ENCODE assay signal across 19 cellular contexts in the genomic region with DNA sequence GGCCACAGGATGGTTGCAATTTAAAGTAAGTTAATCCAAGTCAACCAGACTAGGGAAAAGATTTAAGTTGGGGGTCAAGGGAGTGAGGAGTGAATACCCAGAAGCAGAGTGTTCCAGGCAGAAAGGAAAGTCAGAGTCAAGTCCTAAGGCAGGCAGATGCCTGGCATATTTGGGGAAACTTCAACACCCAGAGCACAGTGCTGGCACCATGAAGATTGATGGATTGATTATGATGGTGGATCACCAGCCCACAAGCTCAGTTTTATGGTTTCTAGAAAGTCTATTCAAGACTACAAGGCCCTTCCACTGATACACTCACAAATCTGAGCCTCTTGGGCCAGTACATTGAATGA.
"Had no signal": no experiment of that assay in that cellular context is flagged by ENCODE, and none has a peak within 500 bp of the region (broad histone marks: within the 10 kb centered on the region; RNA-seq: fewer than 3 reads in every experiment).

No MANE protein-coding gene starts in this region.

- H3K27ac ChIP-seq: breast epithelium, hepatocyte, testis, transverse colon, WERI-Rb-1 had no signal

- ATAC-seq: activated CD8-positive, alpha-beta memory T cell treated with anti-CD3 and anti-CD28 coated beads, Interleukin-2, amount 10 ng/mL, durations not matched to agents 7 days and 5 days; activated naive CD8-positive, alpha-beta T cell treated with anti-CD3 and anti-CD28 coated beads, Interleukin-2, amount 50 U/mL, for 24 hours; esophagus mucosa; mucosa of descending colon; right cardiac atrium had no signal

- H3K4me3 ChIP-seq: breast epithelium, hepatocyte, lung, mucosa of descending colon, testis, transverse colon had no signal

- H3K79me2 ChIP-seq: hepatocyte had no signal

- H2AFZ ChIP-seq: hepatocyte had no signal

- H3K36me3 ChIP-seq: breast epithelium, transverse colon, WERI-Rb-1 had no signal

- H3K4me2 ChIP-seq: hepatocyte had no signal

- DNase-seq: activated CD4-positive, alpha-beta memory T cell treated with anti-CD3 and anti-CD28 coated beads, Interleukin-2, amount 10 ng/mL, durations not matched to agents 7 days and 5 days; activated CD4-positive, alpha-beta T cell treated with anti-CD3 and anti-CD28 coated beads, Interleukin-2, amount 10 ng/mL, durations not matched to agents 24 days and 14 days; activated CD4-positive, CD25-positive, alpha-beta regulatory T cell treated with anti-CD3 and anti-CD28 coated beads, Interleukin-2, amount 50 U/mL, for 72 hours; activated CD8-positive, alpha-beta memory T cell treated with anti-CD3 and anti-CD28 coated beads, Interleukin-2, amount 10 ng/mL, durations not matched to agents 7 days and 5 days; activated naive CD8-positive, alpha-beta T cell treated with anti-CD3 and anti-CD28 coated beads, Interleukin-2, amount 50 U/mL, for 24 hours; activated T-cell treated with anti-CD3 and anti-CD28 coated beads, Interleukin-2, amount 50 U/mL, for 48 hours; central memory CD4-positive, alpha-beta T cell; mucosa of descending colon; posterior cingulate gyrus; right cardiac atrium; stimulated activated CD4-positive, alpha-beta T cell treated with anti-CD3 and anti-CD28 coated beads, Interleukin-2, amount 100 ng/mL, for 48 hours; stimulated activated naive CD4-positive, alpha-beta T cell treated with Interleukin-2 at 50 U/mL for 16 hours; testis; transverse colon; WERI-Rb-1 had no signal

- H3K27me3 ChIP-seq: breast epithelium, hepatocyte, testis, transverse colon had no signal

- H3K4me1 ChIP-seq: breast epithelium, testis had no signal

- H3K9me3 ChIP-seq: breast epithelium, mucosa of descending colon, testis, transverse colon had no signal
